In genomic region chr19:35249146-35249847, GRCh38 we compare ENCODE assay signal across 8 cellular contexts. TPM values are rescaled to one million over a fixed set of nuclear protein-coding genes. Genes with fewer than 3 reads are reported as not detected.
A peak's percentile ranks its signal among the peaks of the same experiment; 100 is the strongest.
DNase-seq lines count a peak whose midpoint lies in the region; ATAC-seq, FAIRE-seq and TF ChIP-seq lines count a peak whose summit lies in the region.

No MANE protein-coding gene starts in this region.

- no peaks in the 10 kb centered on the region for H3K27me3 ChIP-seq in mucosa of rectum (ENCODE audit: control insufficient read depth in 2 of 2, insufficient read depth in 2 of 2, low read length in 2 of 2)

- peak; percentile 2 for ATAC-seq in HG02981 (IDR thresholded peaks at IDR 0.05; ENCODE audit: unreplicated experiment)
- ATAC-seq in HG03342 (IDR thresholded peaks at IDR 0.05; ENCODE audit: unreplicated experiment), result no peak

- no peak for FAIRE-seq in HTR-8/SVneo (lab: Jason Lieb, UNC)

- no peak for TF ChIP-seq CTCF in MCF 10A (IDR thresholded peaks at IDR 0.05; ENCODE audit: unreplicated experiment)

- H3K9me3 ChIP-seq in mucosa of rectum (ENCODE audit: control insufficient read depth in 2 of 2, low read length in 2 of 2), result no peaks in the 10 kb centered on the region

- H3K27me3 Mint-ChIP-seq in MCF 10A (ENCODE audit: insufficient read depth, unreplicated experiment), result no peaks in the 10 kb centered on the region

- H3K36me3 ChIP-seq in mucosa of rectum (ENCODE audit: control insufficient read depth in 2 of 2, insufficient read depth in 2 of 2, low read length in 2 of 2), result peaks cover 10 to 13% of the 10 kb centered on the region in 2 donors

- H3K4me1 Mint-ChIP-seq in MCF 10A (ENCODE audit: insufficient read depth, unreplicated experiment), result peaks cover 16% of the 10 kb centered on the region

- H3K9ac ChIP-seq in mucosa of rectum (ENCODE audit: low read depth in 1 of 2, low read length in 2 of 2), result peak overlapping the region; percentile 89 to 96

- H3K9me3 Mint-ChIP-seq in MCF 10A (ENCODE audit: unreplicated experiment), result no peaks in the 10 kb centered on the region

- peak overlapping the region; percentile 92 to 96 for H3K27ac ChIP-seq in mucosa of rectum (ENCODE audit: low read depth in 2 of 2, low read length in 2 of 2)

- intact Hi-C loops in MCF 10A (cut with micrococcal nuclease), result loop anchor here (10.0 kb wide), 1 partner anchor 184 kb away; no protein-coding TSS in a partner anchor

- H3K4me3 Mint-ChIP-seq in MCF 10A (ENCODE audit: unreplicated experiment), result peak overlapping the region; percentile 92

- H3K36me3 Mint-ChIP-seq in MCF 10A (ENCODE audit: insufficient read depth, unreplicated experiment), result peaks cover 35% of the 10 kb centered on the region

- H3K27ac Mint-ChIP-seq in MCF 10A (ENCODE audit: low read depth, unreplicated experiment), result peak overlapping the region; percentile 99

- BruUV-seq in MCF 10A (replicated peaks; lab: Mats Ljungman, UMichigan), result no TSS peak

- H3K4me1 ChIP-seq in mucosa of rectum (ENCODE audit: control insufficient read depth in 2 of 2, insufficient read depth in 2 of 2, low read length in 2 of 2), result peaks cover 12 to 20% of the 10 kb centered on the region in 2 donors

- POLR2A ChIA-PET in MCF 10A (lab: Yijun Ruan, JAX), result interaction anchor here (0.6 kb wide), 1 partner anchor 17 kb away, joined by 3 read pairs; no protein-coding TSS in a partner anchor

- CTCF ChIA-PET in MCF 10A (lab: Yijun Ruan, JAX), result no interaction called here

- peak overlapping the region; percentile 89 to 98 for H3K4me3 ChIP-seq in mucosa of rectum (ENCODE audit: low read length in 2 of 2)

- DNase-seq in DMS53 (lab: John Stamatoyannopoulos, UW) (peak; percentile 80), MCF 10A (ENCODE audit: unreplicated experiment) (peak; percentile 26), HTR-8/SVneo (ENCODE audit: insufficient read length, low spot score) (no peak)
- DNase-seq in stimulated activated CD4-positive, alpha-beta T cell treated with anti-CD3 and anti-CD28 coated beads, Interleukin-4, amount 100 ng/mL, for 1 hour, result no peak
- no peak for DNase-seq in effector CD4-positive, alpha-beta T cell

RNA-seq across cellular contexts. Expression of gene LSR, which starts 0.5 kb away (rescaled TPM):
- total RNA-seq in MCF 10A (2022), result 60.6 and 64.1 TPM in 2 replicates

RNA-seq across cellular contexts. Expression of gene USF2, which starts 19.5 kb away (rescaled TPM):
- total RNA-seq in MCF 10A (2022), result 81.6 and 95.7 TPM in 2 replicates

RNA-seq across cellular contexts. Expression of gene FAM187B, which starts 20.8 kb away (rescaled TPM):
- total RNA-seq in MCF 10A (2022), result not detected in 2 replicates

RNA-seq across cellular contexts. Expression of gene HAMP, which starts 33.0 kb away (rescaled TPM):
- total RNA-seq in MCF 10A (2022), result not detected in 2 replicates

RNA-seq across cellular contexts. Expression of gene MAG, which starts 42.7 kb away (rescaled TPM):
- total RNA-seq in MCF 10A (2022), result not detected in 2 replicates

Comparison
In these comparisons a context has a peak if more than half of its experiments do, and no peak if none do; other contexts are left out.
1. DNase-seq: peak in DMS53 (single experiment) and MCF 10A (single experiment); none in stimulated activated CD4-positive, alpha-beta T cell treated with anti-CD3 and anti-CD28 coated beads, Interleukin-4, amount 100 ng/mL, for 1 hour (single experiment), effector CD4-positive, alpha-beta T cell (single experiment) and HTR-8/SVneo (single experiment).